ENCODE assay signal across 16 cellular contexts in genomic region chr2:152037711-152038110, GRCh38.
DNase-seq lines count a peak whose midpoint lies in the region; ATAC-seq and TF ChIP-seq lines count a peak whose summit lies in the region.
"Had no signal": no experiment of that assay in that cellular context is flagged by ENCODE, and none has a peak within 500 bp of the region (broad histone marks: within the 10 kb centered on the region; RNA-seq: fewer than 3 reads in every experiment).

No MANE protein-coding gene starts in this region.

- ATAC-seq in HG03571 (IDR thresholded peaks at IDR 0.05; ENCODE audit: unreplicated experiment), result no peak
- ATAC-seq: stimulated activated memory B cell treated with anti-CD40 and anti-IgM and Interleukin-4, amounts not matched to agents 10 μg/mL and 1 μg/mL and 100 μg/mL, for 72 hours had no signal

- no peak overlapping the region for H3K4me3 ChIP-seq in endodermal cell (ENCODE audit: low read length)

- H3K36me3 ChIP-seq in endodermal cell (ENCODE audit: control insufficient read depth, insufficient read depth, low read length), result no peaks in the 10 kb centered on the region

- DNase-seq in AG08396 (ENCODE audit: low spot score) (peak; percentile 16), endodermal cell (peak; percentile 66), left kidney (ENCODE audit: low read depth, low spot score) (peak; percentile 23), posterior vena cava (ENCODE audit: low spot score) (peak; percentile 84), erythroblast (lab: John Stamatoyannopoulos, UW) (no peak), SK-N-DZ (ENCODE audit: low spot score) (no peak), activated gamma-delta T cell treated with Interleukin-2 at 50 U/mL for 16 hours (no peak)
- DNase-seq: activated CD4-positive, alpha-beta T cell treated with anti-CD3 and anti-CD28 coated beads, Interleukin-2, amount 10 ng/mL, durations not matched to agents 7 days and 5 days; activated naive CD4-positive, alpha-beta T cell treated with Interleukin-2 at 50 U/mL for 16 hours; midbrain; NCI-H1105; NCI-H2107; stimulated activated CD4-positive, alpha-beta T cell treated with anti-CD3 and anti-CD28 coated beads, Interleukin-12 subunit alpha, Interleukin-12 subunit beta, amount 100 ng/mL, for 4 hours had no signal

- H3K27ac Mint-ChIP-seq in endodermal cell, result no peak overlapping the region
- H3K27ac Mint-ChIP-seq: activated CD4-positive, alpha-beta T cell treated with anti-CD3 and anti-CD28 coated beads, Interleukin-2, amount 10 ng/mL, durations not matched to agents 7 days and 5 days; stimulated activated memory B cell treated with anti-CD40 and anti-IgM and Interleukin-4, amounts not matched to agents 10 μg/mL and 1 μg/mL and 100 μg/mL, for 72 hours had no signal

- no peaks in the 10 kb centered on the region for H3K9me3 Mint-ChIP-seq in endodermal cell
- H3K9me3 Mint-ChIP-seq: activated CD4-positive, alpha-beta T cell treated with anti-CD3 and anti-CD28 coated beads, Interleukin-2, amount 10 ng/mL, durations not matched to agents 7 days and 5 days; CD14-positive monocyte; stimulated activated memory B cell treated with anti-CD40 and anti-IgM and Interleukin-4, amounts not matched to agents 10 μg/mL and 1 μg/mL and 100 μg/mL, for 72 hours had no signal

- TF ChIP-seq POLR2A in erythroblast (IDR thresholded peaks at IDR 0.05; ENCODE audit: low read length), result no peak

- no peaks in the 10 kb centered on the region for H3K36me3 Mint-ChIP-seq in endodermal cell (ENCODE audit: low read depth)
- H3K36me3 Mint-ChIP-seq: CD14-positive monocyte; stimulated activated memory B cell treated with anti-CD40 and anti-IgM and Interleukin-4, amounts not matched to agents 10 μg/mL and 1 μg/mL and 100 μg/mL, for 72 hours had no signal

- no peaks in the 10 kb centered on the region for H3K27me3 ChIP-seq in endodermal cell (ENCODE audit: control insufficient read depth, insufficient read depth, low read length, poor library complexity, severe bottlenecking)

- TF ChIP-seq CTCF in endodermal cell (conservative IDR thresholded peaks at IDR 0.05), result no peak

- peaks cover 42% of the 10 kb centered on the region for H3K4me1 Mint-ChIP-seq in endodermal cell
- H3K4me1 Mint-ChIP-seq: activated CD4-positive, alpha-beta T cell treated with anti-CD3 and anti-CD28 coated beads, Interleukin-2, amount 10 ng/mL, durations not matched to agents 7 days and 5 days; stimulated activated memory B cell treated with anti-CD40 and anti-IgM and Interleukin-4, amounts not matched to agents 10 μg/mL and 1 μg/mL and 100 μg/mL, for 72 hours had no signal

- no peaks in the 10 kb centered on the region for H3K27me3 Mint-ChIP-seq in endodermal cell (ENCODE audit: insufficient read depth)
- H3K27me3 Mint-ChIP-seq: activated CD4-positive, alpha-beta T cell treated with anti-CD3 and anti-CD28 coated beads, Interleukin-2, amount 10 ng/mL, durations not matched to agents 7 days and 5 days; stimulated activated memory B cell treated with anti-CD40 and anti-IgM and Interleukin-4, amounts not matched to agents 10 μg/mL and 1 μg/mL and 100 μg/mL, for 72 hours had no signal

- H3K9ac ChIP-seq in endodermal cell (ENCODE audit: extremely low read depth, low read length, poor library complexity, severe bottlenecking), result no peak overlapping the region

- H3K27ac ChIP-seq in endodermal cell (ENCODE audit: low read depth, low read length), result no peak overlapping the region

- H3K4me1 ChIP-seq in endodermal cell (ENCODE audit: control insufficient read depth, insufficient read depth, low read length), result peaks cover 27% of the 10 kb centered on the region

- no peaks in the 10 kb centered on the region for H3K9me3 ChIP-seq in endodermal cell (ENCODE audit: control insufficient read depth, low read length)

- WGBS in endodermal cell (ENCODE audit: insufficient coverage in 1 of 2, insufficient read length in 1 of 2), 2 experiments, result 73 to 76% methylated on average over 3 to 4 of the region's 4 CpGs

- intact Hi-C loops in posterior vena cava (cut with DNase I), result no loop called here

- H3K4me3 Mint-ChIP-seq in endodermal cell, result no peak overlapping the region
- H3K4me3 Mint-ChIP-seq: activated CD4-positive, alpha-beta T cell treated with anti-CD3 and anti-CD28 coated beads, Interleukin-2, amount 10 ng/mL, durations not matched to agents 7 days and 5 days; stimulated activated memory B cell treated with anti-CD40 and anti-IgM and Interleukin-4, amounts not matched to agents 10 μg/mL and 1 μg/mL and 100 μg/mL, for 72 hours had no signal

Comparison
In these comparisons a context has a peak if more than half of its experiments do, and no peak if none do; other contexts are left out.
1. DNase-seq: peak in AG08396 (single experiment), endodermal cell (single experiment), left kidney (single experiment) and posterior vena cava (single experiment); none in erythroblast (0 of 2), SK-N-DZ (single experiment) and activated gamma-delta T cell treated with Interleukin-2 at 50 U/mL for 16 hours (single experiment).